ENCODE assay signal across 1 cellular context in the genomic region with DNA sequence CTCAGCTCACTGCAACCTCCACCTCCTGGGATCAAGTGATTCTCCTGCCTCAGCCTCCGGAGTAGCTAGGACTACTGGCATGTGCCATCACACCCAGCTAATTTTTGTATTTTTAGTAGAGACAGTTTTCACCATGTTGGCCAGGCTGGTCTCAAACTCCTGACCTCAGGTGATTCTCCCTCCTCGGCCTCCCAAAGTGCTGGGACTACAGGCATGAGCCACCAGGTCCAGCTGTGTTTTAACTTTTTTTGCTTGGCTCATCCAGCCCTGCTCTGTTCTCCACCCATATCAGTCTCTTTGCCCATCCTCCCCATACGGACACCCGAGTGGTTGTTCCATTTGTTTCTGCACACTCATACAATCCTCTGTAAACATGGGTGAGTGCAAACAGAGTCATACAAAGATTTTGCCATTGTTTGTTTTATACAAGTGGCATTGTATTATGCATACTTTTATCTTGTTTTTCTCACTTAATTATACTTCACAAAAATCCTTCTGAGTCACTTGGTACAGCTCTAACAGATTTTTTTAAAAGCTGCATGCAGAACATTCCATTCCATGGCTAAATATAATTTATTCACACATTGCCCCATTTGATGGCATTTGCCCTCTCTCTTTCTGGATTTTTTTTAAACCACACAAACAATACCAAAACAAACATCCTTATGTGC.
TF ChIP-seq lines count a peak whose summit lies in the region.

No MANE protein-coding gene starts in this region.

TF ChIP-seq in HepG2, 621 proteins besides CTCF, POLR2A, EP300 and RAD21 (continued from another document and continues in another):
- TF ChIP-seq ZBTB7B (CRISPR knock-in tag; IDR thresholded peaks at IDR 0.05) = no peak
- TF ChIP-seq ZNF570 (CRISPR knock-in tag; IDR thresholded peaks at IDR 0.05; ENCODE audit: borderline replicate concordance) = no peak
- no peak for TF ChIP-seq CBX1 (IDR thresholded peaks at IDR 0.05; ENCODE audit: low read depth)
- peak; percentile 57; the same call in 1 of the 2 replicates for TF ChIP-seq KAT7 (CRISPR knock-in tag; IDR thresholded peaks at IDR 0.05; ENCODE audit: borderline replicate concordance)
- TF ChIP-seq MTA3 (CRISPR knock-in tag; IDR thresholded peaks at IDR 0.05) = no peak
- TF ChIP-seq KLF13 (CRISPR knock-in tag; IDR thresholded peaks at IDR 0.05) = no peak
- TF ChIP-seq MEIS2 (CRISPR knock-in tag; IDR thresholded peaks at IDR 0.05) = no peak
- TF ChIP-seq RFX3 (CRISPR knock-in tag; IDR thresholded peaks at IDR 0.05) = no peak
- no peak for TF ChIP-seq AHDC1 (CRISPR knock-in tag; IDR thresholded peaks at IDR 0.05; ENCODE audit: borderline replicate concordance)
- no peak for TF ChIP-seq TERF1 (CRISPR knock-in tag; IDR thresholded peaks at IDR 0.05)
- TF ChIP-seq ZNF329 (CRISPR knock-in tag; IDR thresholded peaks at IDR 0.05; ENCODE audit: low read depth) = no peak
- TF ChIP-seq ZMYM4 (CRISPR knock-in tag; IDR thresholded peaks at IDR 0.05) = no peak
- peak; percentile 92 for TF ChIP-seq ZC3H4 (CRISPR knock-in tag; IDR thresholded peaks at IDR 0.05; ENCODE audit: borderline replicate concordance)
- no peak for TF ChIP-seq KMT2A (CRISPR knock-in tag; IDR thresholded peaks at IDR 0.05)
- TF ChIP-seq MTERF4 (CRISPR knock-in tag; IDR thresholded peaks at IDR 0.05) = no peak
- TF ChIP-seq ZNF276 (CRISPR knock-in tag; IDR thresholded peaks at IDR 0.05; ENCODE audit: low read depth) = no peak
- TF ChIP-seq TOE1 (CRISPR knock-in tag; IDR thresholded peaks at IDR 0.05) = no peak
- no peak for TF ChIP-seq BRCA1 (CRISPR knock-in tag; IDR thresholded peaks at IDR 0.05)
- no peak for TF ChIP-seq BRD4 (CRISPR knock-in tag; IDR thresholded peaks at IDR 0.05)
- no peak for TF ChIP-seq JARID2 (CRISPR knock-in tag; IDR thresholded peaks at IDR 0.05; ENCODE audit: insufficient replicate concordance)
- no peak for TF ChIP-seq ZNF33B (CRISPR knock-in tag; IDR thresholded peaks at IDR 0.05)
- TF ChIP-seq SATB2 (CRISPR knock-in tag; IDR thresholded peaks at IDR 0.05) = no peak
- no peak for TF ChIP-seq NFRKB (IDR thresholded peaks at IDR 0.05)
- no peak for TF ChIP-seq FOXJ3 (CRISPR knock-in tag; IDR thresholded peaks at IDR 0.05; ENCODE audit: borderline replicate concordance)
- TF ChIP-seq PCBP1 (IDR thresholded peaks at IDR 0.05; ENCODE audit: borderline replicate concordance, low read depth, low read length) = no peak
- TF ChIP-seq, protein P1, sequence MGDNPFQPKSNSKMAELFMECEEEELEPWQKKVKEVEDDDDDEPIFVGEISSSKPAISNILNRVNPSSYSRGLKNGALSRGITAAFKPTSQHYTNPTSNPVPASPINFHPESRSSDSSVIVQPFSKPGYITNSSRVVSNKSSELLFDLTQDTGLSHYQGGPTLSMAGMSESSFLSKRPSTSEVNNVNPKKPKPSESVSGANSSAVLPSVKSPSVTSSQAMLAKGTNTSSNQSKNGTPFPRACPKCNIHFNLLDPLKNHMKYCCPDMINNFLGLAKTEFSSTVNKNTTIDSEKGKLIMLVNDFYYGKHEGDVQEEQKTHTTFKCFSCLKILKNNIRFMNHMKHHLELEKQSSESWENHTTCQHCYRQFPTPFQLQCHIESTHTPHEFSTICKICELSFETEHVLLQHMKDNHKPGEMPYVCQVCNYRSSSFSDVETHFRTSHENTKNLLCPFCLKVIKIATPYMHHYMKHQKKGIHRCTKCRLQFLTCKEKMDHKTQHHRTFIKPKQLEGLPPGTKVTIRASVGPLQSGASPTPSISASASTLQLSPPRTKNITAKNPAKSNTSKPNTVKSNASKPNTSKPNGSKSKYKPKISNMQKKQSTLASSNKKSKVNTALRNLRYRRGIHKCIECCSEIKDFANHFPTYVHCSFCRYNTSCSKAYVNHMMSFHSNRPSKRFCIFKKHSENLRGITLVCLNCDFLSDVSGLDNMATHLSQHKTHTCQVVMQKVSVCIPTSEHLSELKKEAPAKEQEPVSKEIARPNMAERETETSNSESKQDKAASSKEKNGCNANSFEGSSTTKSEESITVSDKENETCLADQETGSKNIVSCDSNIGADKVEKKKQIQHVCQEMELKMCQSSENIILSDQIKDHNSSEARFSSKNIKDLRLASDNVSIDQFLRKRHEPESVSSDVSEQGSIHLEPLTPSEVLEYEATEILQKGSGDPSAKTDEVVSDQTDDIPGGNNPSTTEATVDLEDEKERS (CRISPR knock-in tag; IDR thresholded peaks at IDR 0.05) = no peak
- no peak for TF ChIP-seq ZNF44 (CRISPR knock-in tag; IDR thresholded peaks at IDR 0.05)
- TF ChIP-seq KDM2A (CRISPR knock-in tag; IDR thresholded peaks at IDR 0.05; ENCODE audit: borderline replicate concordance, low read depth) = no peak
- no peak for TF ChIP-seq SMAD9 (CRISPR knock-in tag; IDR thresholded peaks at IDR 0.05)
- no peak for TF ChIP-seq RNF219 (CRISPR knock-in tag; IDR thresholded peaks at IDR 0.05)
- TF ChIP-seq MAZ (IDR thresholded peaks at IDR 0.05; ENCODE audit: borderline replicate concordance, low read depth, low read length) = no peak
- no peak for TF ChIP-seq MAZ (CRISPR knock-in tag; IDR thresholded peaks at IDR 0.05; ENCODE audit: low read depth)
- TF ChIP-seq ZNF850 (CRISPR knock-in tag; conservative IDR thresholded peaks at IDR 0.05) = no peak
- TF ChIP-seq, protein P2, sequence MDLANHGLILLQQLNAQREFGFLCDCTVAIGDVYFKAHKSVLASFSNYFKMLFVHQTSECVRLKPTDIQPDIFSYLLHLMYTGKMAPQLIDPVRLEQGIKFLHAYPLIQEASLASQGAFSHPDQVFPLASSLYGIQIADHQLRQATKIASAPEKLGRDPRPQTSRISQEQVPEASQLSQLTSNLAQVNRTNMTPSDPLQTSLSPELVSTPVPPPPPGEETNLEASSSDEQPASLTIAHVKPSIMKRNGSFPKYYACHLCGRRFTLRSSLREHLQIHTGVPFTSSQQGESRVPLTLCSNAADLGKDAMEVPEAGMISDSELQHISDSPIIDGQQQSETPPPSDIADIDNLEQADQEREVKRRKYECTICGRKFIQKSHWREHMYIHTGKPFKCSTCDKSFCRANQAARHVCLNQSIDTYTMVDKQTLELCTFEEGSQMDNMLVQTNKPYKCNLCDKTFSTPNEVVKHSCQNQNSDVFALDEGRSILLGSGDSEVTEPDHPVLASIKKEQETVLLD (CRISPR knock-in tag; IDR thresholded peaks at IDR 0.05; ENCODE audit: low read depth) = 0 out of 2 replicates have a peak, but pooled peaks have one; percentile 49
- TF ChIP-seq, protein P3, sequence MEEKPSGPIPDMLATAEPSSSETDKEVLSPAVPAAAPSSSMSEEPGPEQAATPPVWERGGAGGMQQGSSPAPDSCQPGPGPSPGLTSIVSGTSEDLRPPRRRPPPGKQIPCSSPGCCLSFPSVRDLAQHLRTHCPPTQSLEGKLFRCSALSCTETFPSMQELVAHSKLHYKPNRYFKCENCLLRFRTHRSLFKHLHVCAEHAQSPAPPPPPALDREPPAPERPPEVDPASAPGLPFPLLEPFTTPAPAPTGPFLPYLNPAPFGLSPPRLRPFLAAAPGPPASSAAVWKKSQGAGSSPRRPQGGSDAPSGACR (CRISPR knock-in tag; IDR thresholded peaks at IDR 0.05) = no peak
- no peak for TF ChIP-seq ZNF670 (CRISPR knock-in tag; IDR thresholded peaks at IDR 0.05; ENCODE audit: borderline replicate concordance)
- peak; percentile 96 for TF ChIP-seq SSRP1 (CRISPR knock-in tag; IDR thresholded peaks at IDR 0.05)
- TF ChIP-seq EZH2 (conservative IDR thresholded peaks at IDR 0.05; ENCODE audit: low read depth, low read length) = no peak
- TF ChIP-seq KDM4B (CRISPR knock-in tag; IDR thresholded peaks at IDR 0.05) = 0 out of 2 replicates have a peak, but pooled peaks have one; percentile 20
- no peak for TF ChIP-seq ZNF317 (CRISPR knock-in tag; IDR thresholded peaks at IDR 0.05)
- no peak for TF ChIP-seq ZNF225 (CRISPR knock-in tag; IDR thresholded peaks at IDR 0.05)
- no peak for TF ChIP-seq NR2C2 (CRISPR knock-in tag; IDR thresholded peaks at IDR 0.05; ENCODE audit: borderline replicate concordance)
- TF ChIP-seq CREM (IDR thresholded peaks at IDR 0.05) = no peak
- TF ChIP-seq CREM (CRISPR knock-in tag; IDR thresholded peaks at IDR 0.05) = no peak
- no peak for TF ChIP-seq ELK4 (CRISPR knock-in tag; IDR thresholded peaks at IDR 0.05; ENCODE audit: borderline replicate concordance)
- TF ChIP-seq TAF1 (CRISPR knock-in tag; IDR thresholded peaks at IDR 0.05) = no peak
